ENCODE assay signal across 29 cellular contexts in genomic region chr13:38575427-38575826, GRCh38.
"Had no signal": no experiment of that assay in that cellular context is flagged by ENCODE, and none has a peak within 500 bp of the region (broad histone marks: within the 10 kb centered on the region; RNA-seq: fewer than 3 reads in every experiment).

No MANE protein-coding gene starts in this region.

- DNase-seq: activated B cell treated with CpG ODN at 0.5 μM for 24 hours; activated CD4-positive, alpha-beta memory T cell treated with anti-CD3 and anti-CD28 coated beads for 36 hours; activated CD4-positive, alpha-beta T cell treated with anti-CD3 and anti-CD28 coated beads for 4 hours; activated CD4-positive, alpha-beta T cell treated with anti-CD3 and anti-CD28 coated beads, Interleukin-2, amount 10 ng/mL, durations not matched to agents 24 days and 14 days; activated CD4-positive, alpha-beta T cell treated with anti-CD3 and anti-CD28 coated beads, Interleukin-2, amount 50 U/mL, for 1 hour; activated CD4-positive, alpha-beta T cell treated with anti-CD3 and anti-CD28 coated beads, Interleukin-2, amount 50 U/mL, for 4 hours; activated CD4-positive, CD25-positive, alpha-beta regulatory T cell treated with anti-CD3 and anti-CD28 coated beads, Interleukin-2, amount 50 U/mL, for 72 hours; activated CD8-positive, alpha-beta memory T cell treated with anti-CD3 and anti-CD28 coated beads, Interleukin-2, amount 50 U/mL, for 4 hours; activated CD8-positive, alpha-beta T cell treated with anti-CD3 and anti-CD28 coated beads for 36 hours; activated effector memory CD4-positive, alpha-beta T cell treated with anti-CD3 and anti-CD28 coated beads, Interleukin-2, amount 50 U/mL, for 16 hours; activated gamma-delta T cell treated with Interleukin-2 at 50 U/mL for 16 hours; activated naive CD4-positive, alpha-beta T cell; activated naive CD4-positive, alpha-beta T cell treated with anti-CD3 and anti-CD28 coated beads for 36 hours; activated naive CD4-positive, alpha-beta T cell treated with anti-CD3 and anti-CD28 coated beads, Interleukin-2, amount 50 U/mL, for 16 hours; activated naive CD8-positive, alpha-beta T cell treated with anti-CD3 and anti-CD28 coated beads for 36 hours; activated T-cell treated with anti-CD3 and anti-CD28 coated beads for 4 hours; activated T-cell treated with anti-CD3 and anti-CD28 coated beads, Interleukin-2, amount 50 U/mL, for 1 hour; activated T-cell treated with anti-CD3 and anti-CD28 coated beads, Interleukin-2, amount 50 U/mL, for 4 hours; activated T-cell treated with anti-CD3 and anti-CD28 coated beads, Interleukin-2, amount 50 U/mL, for 72 hours; amygdala; anterior cingulate cortex; caudate nucleus; T-helper 1 cell; T-helper 2 cell; T-helper 9 cell had no signal

- H3K9me3 ChIP-seq: ascending aorta had no signal

- H3K4me1 ChIP-seq: ascending aorta had no signal

- H3K4me3 ChIP-seq: ascending aorta, cardiac muscle cell had no signal

- ATAC-seq: activated CD8-positive, alpha-beta T cell treated with anti-CD3 and anti-CD28 coated beads for 36 hours; activated naive CD4-positive, alpha-beta T cell treated with anti-CD3 and anti-CD28 coated beads, Interleukin-2, amount 50 U/mL, for 72 hours; activated T-cell treated with anti-CD3 and anti-CD28 coated beads, Interleukin-2, amount 50 U/mL, for 4 hours; activated T-cell treated with anti-CD3 and anti-CD28 coated beads, Interleukin-2, amount 50 U/mL, for 72 hours; activated T-helper 17 cell treated with anti-CD3 and anti-CD28 coated beads, Interleukin-2, amount 50 U/mL, for 72 hours had no signal

- H3K27me3 ChIP-seq: ascending aorta, cardiac muscle cell had no signal

- H3K36me3 ChIP-seq: ascending aorta, cardiac muscle cell had no signal
